Comparison of ENCODE assay signal across 10 cellular contexts in genomic region chr14:54252072-54252730, GRCh38.
DNase-seq lines count a peak whose midpoint lies in the region; ATAC-seq and TF ChIP-seq lines count a peak whose summit lies in the region.
"Had no signal": no experiment of that assay in that cellular context is flagged by ENCODE, and none has a peak within 500 bp of the region (broad histone marks: within the 10 kb centered on the region; RNA-seq: fewer than 3 reads in every experiment).

No MANE protein-coding gene starts in this region.

- BruUV-seq in IMR-90 (replicated peaks; lab: Mats Ljungman, UMichigan): no TSS peak

- no peak overlapping the region for H2AFZ ChIP-seq in IMR-90 (replicated peaks; ENCODE audit: low read length, poor library complexity)

- H3K4me1 ChIP-seq in IMR-90 (ENCODE audit: control insufficient read depth, insufficient read depth, low read length) (peaks cover 7% of the 10 kb centered on the region; the same call in 1 of the 2 replicates), prostate gland (replicated peaks) (no peaks in the 10 kb centered on the region), HAP-1 (peaks cover 4% of the 10 kb centered on the region; the same call in 1 of the 2 replicates)

- H3K9me3 ChIP-seq in IMR-90 (ENCODE audit: control insufficient read depth, insufficient read depth, low read length): no peaks in the 10 kb centered on the region
- H3K9me3 ChIP-seq in prostate gland: no peaks in the 10 kb centered on the region
- H3K9me3 ChIP-seq in HAP-1: no peaks in the 10 kb centered on the region

- H3K79me1 ChIP-seq in IMR-90 (ENCODE audit: low read depth in 1 of 2, low read length in 2 of 2): no peaks in the 10 kb centered on the region

- H3K4ac ChIP-seq in IMR-90 (ENCODE audit: low read depth, low read length): peak overlapping the region; percentile 18; the same call in 1 of the 2 replicates

- no peak overlapping the region for H2BK120ac ChIP-seq in IMR-90 (ENCODE audit: low read depth, low read length)

- no peak overlapping the region for H4K91ac ChIP-seq in IMR-90 (ENCODE audit: insufficient read depth, low read depth, low read length)

- POLR2A ChIA-PET in IMR-90 (lab: Charles Lee; ENCODE audit: unreplicated experiment): no interaction called here

- dilution Hi-C loops in IMR-90 (cut with HindIII; ENCODE audit: low sequenced_read_pairs, unreplicated experiment): no loop called here

- H3K4me2 ChIP-seq in IMR-90 (ENCODE audit: low read depth, low read length): no peak overlapping the region
- H3K4me2 ChIP-seq: BLaER1 had no signal

- H4K5ac ChIP-seq in IMR-90 (ENCODE audit: low read depth, low read length): no peak overlapping the region

- H3K27ac ChIP-seq in IMR-90 (ENCODE audit: insufficient read depth, low read length) (no peak overlapping the region), brain microvascular endothelial cell (no peak overlapping the region), prostate gland (no peak overlapping the region)
- H3K27ac ChIP-seq: BLaER1 had no signal

- no peak for TF ChIP-seq RAD21 in IMR-90 (IDR thresholded peaks at IDR 0.05; ENCODE audit: low read length)

- DNase-seq in AG08396 (ENCODE audit: low spot score) (peak; percentile 58), IMR-90 (peak; percentile 58), brain microvascular endothelial cell (peak; percentile 74), left colon (no peak), iPS-NIHi7 (ENCODE audit: extremely low spot score) (no peak), prostate gland (ENCODE audit: low spot score) (no peak), NCI-H187 treated with DMSO at 0.1 percent for 48 hours (lab: John Stamatoyannopoulos, UW) (no peak), HAP-1 (ENCODE audit: low spot score in 2 of 2) (no peak)
- DNase-seq: NCI-H1417 had no signal

- no peak overlapping the region for H3K18ac ChIP-seq in IMR-90 (ENCODE audit: low read depth, low read length)

- no peak overlapping the region; the same call in 1 of the 2 replicates for H2AK5ac ChIP-seq in IMR-90 (ENCODE audit: low read depth, low read length)

- H2AK9ac ChIP-seq in IMR-90 (replicated peaks; ENCODE audit: low read depth, low read length, poor library complexity): no peak overlapping the region

- H3K4me3 ChIP-seq in IMR-90 (ENCODE audit: insufficient read depth, low read depth, low read length) (no peak overlapping the region), brain microvascular endothelial cell (ENCODE audit: low read depth, low read length) (no peak overlapping the region), prostate gland (no peak overlapping the region), HAP-1 (no peak overlapping the region)
- H3K4me3 ChIP-seq: BLaER1 had no signal

- no peak overlapping the region for H3K9ac ChIP-seq in IMR-90 (ENCODE audit: low read depth, low read length)
- H3K9ac ChIP-seq: BLaER1 had no signal

- H2BK20ac ChIP-seq in IMR-90 (ENCODE audit: low read depth, low read length): no peak overlapping the region

- no peak overlapping the region for H4K8ac ChIP-seq in IMR-90 (ENCODE audit: low read depth in 2 of 2, low read length in 2 of 2)

- H2BK5ac ChIP-seq in IMR-90 (ENCODE audit: low read depth, low read length, poor library complexity, severe bottlenecking): no peak overlapping the region

- no peaks in the 10 kb centered on the region for H3K36me3 ChIP-seq in IMR-90 (ENCODE audit: control insufficient read depth, insufficient read depth, low read length)
- no peaks in the 10 kb centered on the region for H3K36me3 ChIP-seq in brain microvascular endothelial cell (replicated peaks)
- H3K36me3 ChIP-seq in prostate gland: no peaks in the 10 kb centered on the region
- H3K36me3 ChIP-seq in HAP-1 (replicated peaks): no peaks in the 10 kb centered on the region
- H3K36me3 ChIP-seq: BLaER1 had no signal

- 89% methylated on average over 1 of the region's 2 CpGs; no CpG with 5 or more reads in 1 of the 2 experiments for WGBS in IMR-90 (ENCODE audit: extremely low coverage in 2 of 2, insufficient read length in 1 of 2), 2 experiments
- WGBS in prostate gland: 54% methylated on average over 2 of the region's 2 CpGs

- H3K56ac ChIP-seq in IMR-90 (ENCODE audit: extremely low read depth, insufficient read depth, low read length): no peak overlapping the region

- H4K20me1 ChIP-seq in IMR-90 (ENCODE audit: insufficient read depth, low read length): no peaks in the 10 kb centered on the region
- H4K20me1 ChIP-seq: BLaER1 had no signal

- H3K27me3 ChIP-seq in IMR-90 (ENCODE audit: control insufficient read depth, insufficient read depth, low read length): peaks cover 9% of the 10 kb centered on the region
- no peaks in the 10 kb centered on the region for H3K27me3 ChIP-seq in brain microvascular endothelial cell (replicated peaks)
- H3K27me3 ChIP-seq in prostate gland (replicated peaks; ENCODE audit: insufficient read depth): no peaks in the 10 kb centered on the region
- H3K27me3 ChIP-seq in HAP-1 (ENCODE audit: low read depth): peaks cover 25% of the 10 kb centered on the region
- H3K27me3 ChIP-seq: BLaER1 had no signal

- H3K9me1 ChIP-seq in IMR-90 (ENCODE audit: insufficient read depth, low read length): peaks cover 8% of the 10 kb centered on the region

- no peak for TF ChIP-seq CTCF in IMR-90 (conservative IDR thresholded peaks at IDR 0.05; ENCODE audit: low read depth, low read length)
- no peak for TF ChIP-seq CTCF in brain microvascular endothelial cell (IDR thresholded peaks at IDR 0.05; ENCODE audit: low read depth, low read length, missing control alignments)
- TF ChIP-seq CTCF in prostate gland (IDR thresholded peaks at IDR 0.05): no peak

- CTCF ChIA-PET in IMR-90 (lab: Yijun Ruan, JAX): interaction anchor here (1.0 kb wide), 1 partner anchor 713 kb away, joined by 3 read pairs; no protein-coding TSS in a partner anchor

- no peak overlapping the region for H3K23ac ChIP-seq in IMR-90 (ENCODE audit: low read depth, low read length)

- no peak overlapping the region for H2BK15ac ChIP-seq in IMR-90 (ENCODE audit: low read depth, low read length)

- ATAC-seq in IMR-90 (ENCODE audit: low read depth) (peak; percentile 81), left colon (peak; percentile 46)

- in situ Hi-C loops in IMR-90 (cut with MboI; ENCODE audit: low sequenced_read_pairs) (no loop called here), brain microvascular endothelial cell (cut with HindIII; ENCODE audit: low pct_ligation_motif_present, low sequenced_read_pairs) (no loop called here), HAP-1 (cut with MboI; ENCODE audit: low sequenced_read_pairs) (no loop called here)

- intact Hi-C loops in IMR-90 (cut with micrococcal nuclease) (no loop called here), left colon (cut with DNase I, micrococcal nuclease) (no loop called here), prostate gland (cut with DNase I) (no loop called here)

- TF ChIP-seq POLR2A in IMR-90 (IDR thresholded peaks at IDR 0.05; ENCODE audit: low read depth, low read length) (no peak), prostate gland (IDR thresholded peaks at IDR 0.05) (no peak)

- 0 out of 2 replicates have a peak overlapping the region, but pooled peaks have one; percentile 10 for H3K14ac ChIP-seq in IMR-90 (replicated peaks; ENCODE audit: low read depth, low read length)

TF ChIP-seq in IMR-90, 13 proteins besides CTCF, POLR2A, EP300 and RAD21:
- no peak for TF ChIP-seq CHD1 (IDR thresholded peaks at IDR 0.05; ENCODE audit: low read depth, low read length)
- TF ChIP-seq FOS (IDR thresholded peaks at IDR 0.05; ENCODE audit: low read depth, low read length): no peak
- no peak for TF ChIP-seq CEBPB (IDR thresholded peaks at IDR 0.05; ENCODE audit: low read depth, low read length)
- TF ChIP-seq, protein P1, sequence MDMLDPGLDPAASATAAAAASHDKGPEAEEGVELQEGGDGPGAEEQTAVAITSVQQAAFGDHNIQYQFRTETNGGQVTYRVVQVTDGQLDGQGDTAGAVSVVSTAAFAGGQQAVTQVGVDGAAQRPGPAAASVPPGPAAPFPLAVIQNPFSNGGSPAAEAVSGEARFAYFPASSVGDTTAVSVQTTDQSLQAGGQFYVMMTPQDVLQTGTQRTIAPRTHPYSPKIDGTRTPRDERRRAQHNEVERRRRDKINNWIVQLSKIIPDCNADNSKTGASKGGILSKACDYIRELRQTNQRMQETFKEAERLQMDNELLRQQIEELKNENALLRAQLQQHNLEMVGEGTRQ (IDR thresholded peaks at IDR 0.05; ENCODE audit: low read depth, low read length): no peak
- no peak for TF ChIP-seq MAZ (IDR thresholded peaks at IDR 0.05; ENCODE audit: borderline replicate concordance, low read depth, low read length)
- no peak for TF ChIP-seq ELK1 (IDR thresholded peaks at IDR 0.05; ENCODE audit: borderline replicate concordance, low read depth, low read length)
- no peak for TF ChIP-seq RCOR1 (IDR thresholded peaks at IDR 0.05; ENCODE audit: insufficient replicate concordance, low read length)
- no peak for TF ChIP-seq SMC3 (IDR thresholded peaks at IDR 0.05; ENCODE audit: low read depth, low read length)
- TF ChIP-seq MXI1 (IDR thresholded peaks at IDR 0.05; ENCODE audit: borderline replicate concordance, low read depth, low read length): no peak
- no peak for TF ChIP-seq RFX5 (IDR thresholded peaks at IDR 0.05; ENCODE audit: low read depth, low read length)
- TF ChIP-seq MAFK (IDR thresholded peaks at IDR 0.05; ENCODE audit: low read depth, low read length): no peak
- TF ChIP-seq NFE2L2 (IDR thresholded peaks at IDR 0.05; ENCODE audit: low read depth, low read length): no peak
- TF ChIP-seq BHLHE40 (IDR thresholded peaks at IDR 0.05; ENCODE audit: low read depth, low read length): no peak

Comparison
In these comparisons a context has a peak if more than half of its experiments do, and no peak if none do; other contexts are left out.
1. DNase-seq: peak in AG08396 (single experiment), IMR-90 (single experiment) and brain microvascular endothelial cell (single experiment); none in left colon (0 of 2), iPS-NIHi7 (single experiment), prostate gland (single experiment), NCI-H187 treated with DMSO at 0.1 percent for 48 hours (single experiment) and HAP-1 (0 of 2).